ENCODE assay signal across 9 cellular contexts in the genomic region with DNA sequence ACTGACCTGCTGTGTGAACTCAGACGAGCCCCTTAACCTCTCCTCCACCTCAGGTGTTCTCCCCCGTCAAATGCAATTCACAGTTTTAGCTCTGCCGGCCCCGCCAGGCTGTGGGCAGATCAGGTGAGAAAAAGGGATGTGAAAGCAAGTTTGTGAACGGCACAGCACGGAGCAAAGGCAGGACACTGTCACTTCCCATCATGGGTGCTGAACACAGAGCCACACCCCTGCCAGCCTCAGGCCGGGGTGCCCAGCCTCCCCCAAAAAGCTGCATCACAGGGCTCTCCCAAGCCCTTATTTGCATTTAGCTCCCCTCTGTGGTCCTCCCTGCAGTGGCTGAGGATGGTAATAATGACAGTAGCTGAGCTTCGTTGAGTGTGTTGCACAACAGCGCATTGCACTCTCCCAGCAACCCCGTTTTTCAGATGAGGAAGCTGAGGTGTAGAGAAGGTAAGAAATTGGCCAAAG.
DNase-seq lines count a peak whose midpoint lies in the region; ATAC-seq and TF ChIP-seq lines count a peak whose summit lies in the region.
"Had no signal": no experiment of that assay in that cellular context is flagged by ENCODE, and none has a peak within 500 bp of the region (broad histone marks: within the 10 kb centered on the region; RNA-seq: fewer than 3 reads in every experiment).

No MANE protein-coding gene starts in this region.

- DNase-seq in CD14-positive monocyte (ENCODE audit: low spot score) (peak; percentile 96), A673 (ENCODE audit: low spot score) (no peak), HCEC 1CT (no peak), NCI-H1694 (lab: John Stamatoyannopoulos, UW) (no peak), brain microvascular endothelial cell (no peak)

- BruUV-seq in A673 (replicated peaks; lab: Mats Ljungman, UMichigan) = no TSS peak

- H3K36me3 ChIP-seq in A673 (ENCODE audit: insufficient read depth, low read length, poor library complexity, severe bottlenecking) (no peaks in the 10 kb centered on the region), brain microvascular endothelial cell (replicated peaks) (no peaks in the 10 kb centered on the region)
- H3K36me3 ChIP-seq: cardiac muscle cell had no signal

- no peaks in the 10 kb centered on the region for H3K27me3 ChIP-seq in A673 (replicated peaks; ENCODE audit: insufficient read depth, low read depth, low read length, poor library complexity)
- peaks cover 3% of the 10 kb centered on the region for H3K27me3 ChIP-seq in brain microvascular endothelial cell (replicated peaks)
- H3K27me3 ChIP-seq: cardiac muscle cell had no signal

- intact Hi-C loops in CD14-positive monocyte (cut with micrococcal nuclease) = loop anchor here (2.0 to 10.0 kb wide), 3 partner anchors 17 to 85 kb away; a partner anchor contains a TSS
- intact Hi-C loops in A673 (cut with micrococcal nuclease; ENCODE audit: unreplicated experiment) = no loop called here

- H3K4me3 Mint-ChIP-seq in CD14-positive monocyte = peak overlapping the region in 1 of 2 donors; percentile 72
- H3K4me3 Mint-ChIP-seq in activated T-helper 17 cell treated with anti-CD3 and anti-CD28 coated beads, Interleukin-2, amount 50 U/mL, for 72 hours = no peak overlapping the region

- in situ Hi-C loops in brain microvascular endothelial cell (cut with HindIII; ENCODE audit: low pct_ligation_motif_present, low sequenced_read_pairs) = no loop called here

- peaks cover 60% of the 10 kb centered on the region for H3K4me1 Mint-ChIP-seq in CD14-positive monocyte
- peaks cover 15% of the 10 kb centered on the region for H3K4me1 Mint-ChIP-seq in activated T-helper 17 cell treated with anti-CD3 and anti-CD28 coated beads, Interleukin-2, amount 50 U/mL, for 72 hours

- H3K4me1 ChIP-seq in A673 (ENCODE audit: insufficient read depth, low read length, poor library complexity, severe bottlenecking) = no peaks in the 10 kb centered on the region

- H3K27ac ChIP-seq in A673 (ENCODE audit: low read depth, low read length, poor library complexity, severe bottlenecking) (no peak overlapping the region), brain microvascular endothelial cell (no peak overlapping the region)
- H3K27ac ChIP-seq: cardiac muscle cell had no signal

- peaks cover 0 to 3% (median 2%) of the 10 kb centered on the region in 7 donors for H3K9me3 Mint-ChIP-seq in CD14-positive monocyte
- no peaks in the 10 kb centered on the region for H3K9me3 Mint-ChIP-seq in activated T-helper 17 cell treated with anti-CD3 and anti-CD28 coated beads, Interleukin-2, amount 50 U/mL, for 72 hours

- H3K36me3 Mint-ChIP-seq in CD14-positive monocyte = no peaks in the 10 kb centered on the region
- H3K36me3 Mint-ChIP-seq in activated T-helper 17 cell treated with anti-CD3 and anti-CD28 coated beads, Interleukin-2, amount 50 U/mL, for 72 hours (ENCODE audit: low read depth) = no peaks in the 10 kb centered on the region

- ATAC-seq in GM19372 (IDR thresholded peaks at IDR 0.05; ENCODE audit: low read depth, unreplicated experiment) = peak; percentile 80
- peak; percentile 85 for ATAC-seq in HG03196 (IDR thresholded peaks at IDR 0.05; ENCODE audit: unreplicated experiment)
- ATAC-seq in activated T-helper 17 cell treated with anti-CD3 and anti-CD28 coated beads, Interleukin-2, amount 50 U/mL, for 72 hours (replicated peaks) = peak; percentile 19

- H3K4me3 ChIP-seq in A673 (ENCODE audit: low read depth, low read length, poor library complexity, severe bottlenecking) (no peak overlapping the region), brain microvascular endothelial cell (ENCODE audit: low read depth, low read length) (no peak overlapping the region)
- H3K4me3 ChIP-seq: cardiac muscle cell had no signal

- no peak for TF ChIP-seq CTCF in CD14-positive monocyte (IDR thresholded peaks at IDR 0.05)
- no peak for TF ChIP-seq CTCF in A673 (conservative IDR thresholded peaks at IDR 0.05; ENCODE audit: low read depth, low read length)
- TF ChIP-seq CTCF in brain microvascular endothelial cell (IDR thresholded peaks at IDR 0.05; ENCODE audit: low read depth, low read length, missing control alignments) = no peak

- H3K27me3 Mint-ChIP-seq in CD14-positive monocyte (ENCODE audit: low read depth in 3 of 3) = peaks cover 9 to 16% (median 13%) of the 10 kb centered on the region in 3 donors
- H3K27me3 Mint-ChIP-seq in activated T-helper 17 cell treated with anti-CD3 and anti-CD28 coated beads, Interleukin-2, amount 50 U/mL, for 72 hours = no peaks in the 10 kb centered on the region

- H3K9me3 ChIP-seq in A673 (ENCODE audit: low read depth, low read length, poor library complexity, severe bottlenecking) = no peaks in the 10 kb centered on the region

- H3K27ac Mint-ChIP-seq in CD14-positive monocyte = peak overlapping the region; percentile 88 to 95 (median 92)
- H3K27ac Mint-ChIP-seq in activated T-helper 17 cell treated with anti-CD3 and anti-CD28 coated beads, Interleukin-2, amount 50 U/mL, for 72 hours = no peak overlapping the region

- CTCF ChIA-PET in A673 (lab: Charles Lee) = no interaction called here

- POLR2A ChIA-PET in A673 (lab: Charles Lee; ENCODE audit: low non-redundant PET) = no interaction called here

Comparison
In these comparisons a context has a peak if more than half of its experiments do, and no peak if none do; other contexts are left out.
1. ATAC-seq: peak in every context shown above with its lines; median percentile 85 in HG03196; 80 in GM19372; 19 in activated T-helper 17 cell treated with anti-CD3 and anti-CD28 coated beads, Interleukin-2, amount 50 U/mL, for 72 hours.